In genomic region chr19:10929402-10929794, GRCh38 we compare ENCODE assay signal across 8 cellular contexts. TPM values are rescaled to one million over a fixed set of nuclear protein-coding genes. Genes with fewer than 3 reads are reported as not detected.
A peak's percentile ranks its signal among the peaks of the same experiment; 100 is the strongest.
DNase-seq lines count a peak whose midpoint lies in the region; ATAC-seq, FAIRE-seq and TF ChIP-seq lines count a peak whose summit lies in the region.

No MANE protein-coding gene starts in this region.

- in situ Hi-C loops in K562 (cut with MboI) = no loop called here

- TF ChIP-seq RAD21 in K562 (CRISPR knock-in tag; conservative IDR thresholded peaks at IDR 0.05 in 1 of 2, IDR thresholded peaks at IDR 0.05 in 1 of 2) = no peak

- DNase-seq in Right ventricle myocardium inferior (ENCODE audit: missing footprints) (peak; percentile 64), left ventricle myocardium superior (no peak), K562 (ENCODE audit: extremely low read depth in 1 of 4, low spot score in 3 of 4) (peak in 3 of 4 experiments; percentile 20 to 29 (median 21)), lung (ENCODE audit: low spot score) (no peak), vagina (ENCODE audit: extremely low spot score in 2 of 2) (no peak), NCI-H345 (lab: John Stamatoyannopoulos, UW) (no peak), DMS79 (lab: John Stamatoyannopoulos, UW) (no peak)
- DNase-seq in activated CD4-positive, alpha-beta T cell treated with anti-CD3 and anti-CD28 coated beads, Interleukin-2, amount 50 U/mL, for 48 hours = no peak

- CTCF ChIA-PET in K562 (lab: Yijun Ruan, JAX; ENCODE audit: low intra/inter-chr PET ratio) = no interaction called here

- peak overlapping the region; percentile 93 for H3K4me3 ChIP-seq in K562
- H3K4me3 ChIP-seq in lung = peak overlapping the region; percentile 100
- H3K4me3 ChIP-seq in vagina = peak overlapping the region; percentile 71 to 73

- H3K4me2 ChIP-seq in K562 (ENCODE audit: insufficient read depth, low read length) = peak overlapping the region; percentile 97

- H3K9me1 ChIP-seq in K562 (ENCODE audit: control insufficient read depth, insufficient read depth, low read length) = no peaks in the 10 kb centered on the region

- BruUV-seq in K562 (replicated peaks; lab: Mats Ljungman, UMichigan) = no TSS peak

- H3K79me2 ChIP-seq in K562 (ENCODE audit: control insufficient read depth, insufficient read depth, low read length) = peaks cover 39% of the 10 kb centered on the region

- H3K36me3 ChIP-seq in K562 (ENCODE audit: control insufficient read depth, insufficient read depth, low read length) (peaks cover 41% of the 10 kb centered on the region), lung (ENCODE audit: control insufficient read depth in 2 of 2, insufficient read depth in 2 of 2, low read length in 2 of 2) (peaks cover 0 to 10% of the 10 kb centered on the region in 2 donors), vagina (no peaks in the 10 kb centered on the region)

- intact Hi-C loops in Right ventricle myocardium inferior (cut with DNase I) (loop anchor here (2.0 kb wide), 1 partner anchor 59 kb away; the partner anchor contains the start of gene CARM1), left ventricle myocardium superior (cut with micrococcal nuclease) (no loop called here), K562 (cut with micrococcal nuclease) (loop anchor here (5.0 kb wide), 1 partner anchor 57 kb away; the partner anchor contains the start of gene CARM1), vagina (cut with DNase I) (loop anchor here (10.0 kb wide), 1 partner anchor 55 kb away; the partner anchor contains the start of gene CARM1)

- no peaks in the 10 kb centered on the region for H3K27me3 ChIP-seq in K562 (ENCODE audit: control insufficient read depth in 2 of 2, insufficient read depth in 2 of 2, low read length in 2 of 2)
- H3K27me3 ChIP-seq in lung (ENCODE audit: control insufficient read depth, insufficient read depth) = no peaks in the 10 kb centered on the region
- no peaks in the 10 kb centered on the region for H3K27me3 ChIP-seq in vagina

- H4K20me1 ChIP-seq in K562 (replicated peaks; ENCODE audit: control insufficient read depth, insufficient read depth, low read length) = peaks cover 3% of the 10 kb centered on the region; the same call in 1 of the 2 replicates

- TF ChIP-seq CTCF in K562 (IDR thresholded peaks at IDR 0.05 in 2 of 3, conservative IDR thresholded peaks at IDR 0.05 in 1 of 3; ENCODE audit: insufficient read depth in 2 of 3, low read depth in 1 of 3, low read length in 3 of 3) (no peak), lung (IDR thresholded peaks at IDR 0.05; ENCODE audit: control extremely low read depth, extremely low read depth) (no peak), vagina (IDR thresholded peaks at IDR 0.05) (no peak)

- H3K27ac ChIP-seq in K562 (ENCODE audit: extremely low read depth, low read depth, low read length) (peak overlapping the region; percentile 78; the same call in 1 of the 3 replicates), lung (ENCODE audit: low read depth in 1 of 2, low read length in 1 of 2) (peak overlapping the region; percentile 82 to 88), vagina (peak overlapping the region; percentile 93)

- no peak overlapping the region; the same call in 1 of the 2 replicates for H2AFZ ChIP-seq in K562 (ENCODE audit: low read depth, low read length)

- no peak for TF ChIP-seq POLR2A in K562 (conservative IDR thresholded peaks at IDR 0.05)
- no peak for TF ChIP-seq POLR2A in vagina (IDR thresholded peaks at IDR 0.05)

- WGBS in K562 (ENCODE audit: insufficient coverage, low coverage, missing lambda C conversion rate) = 2% methylated on average over 24 of the region's 27 CpGs
- 9 to 11% methylated on average over 27 of the region's 27 CpGs for WGBS in lung, 2 donors

- peak overlapping the region; percentile 88 to 99 for H3K9ac ChIP-seq in K562 (ENCODE audit: insufficient read depth in 1 of 2, low read depth in 2 of 2, low read length in 2 of 2)

- FAIRE-seq in K562 (lab: Jason Lieb, UNC) = no peak

- H3K9me3 ChIP-seq in K562 (replicated peaks; ENCODE audit: control insufficient read depth, insufficient read depth, low read depth, low read length) = no peaks in the 10 kb centered on the region
- H3K9me3 ChIP-seq in lung (ENCODE audit: control insufficient read depth in 2 of 2, insufficient read depth in 1 of 2, low read length in 1 of 2) = no peaks in the 10 kb centered on the region
- no peaks in the 10 kb centered on the region for H3K9me3 ChIP-seq in vagina

- no peak for ATAC-seq in Right ventricle myocardium inferior
- ATAC-seq in left ventricle myocardium superior = no peak
- ATAC-seq in K562 = no peak
- ATAC-seq in lung (ENCODE audit: insufficient read depth, low FRiP score) = no peak

- peaks cover 6 to 24% of the 10 kb centered on the region in 2 experiments; a peak in 4 of 5 replicates for H3K4me1 ChIP-seq in K562 (replicated peaks in 1 of 2; ENCODE audit: control insufficient read depth in 2 of 2, insufficient read depth in 2 of 2, low read length in 2 of 2)
- peaks cover 4 to 12% of the 10 kb centered on the region in 2 donors for H3K4me1 ChIP-seq in lung (ENCODE audit: control insufficient read depth in 2 of 2, insufficient read depth in 2 of 2, low read length in 2 of 2)
- H3K4me1 ChIP-seq in vagina = peaks cover 24% of the 10 kb centered on the region

- POLR2A ChIA-PET in K562 (lab: Yijun Ruan, JAX) = interaction anchor here (0.5 to 1.2 kb wide), 6 partner anchors 13 to 781 kb away, joined by 3 to 4 read pairs (median 3); partner anchors contain the start of gene ODAD3

- TF ChIP-seq EP300 in K562 (IDR thresholded peaks at IDR 0.05; ENCODE audit: low read length) = no peak

RNA-seq across cellular contexts. Expression of gene TIMM29, which starts 0.8 kb away (rescaled TPM):
- total RNA-seq in Right ventricle myocardium inferior (15.3 TPM), left ventricle myocardium superior (17.4 TPM), K562 (2014; rRNA removed) (29.4 and 32.7 TPM in 2 replicates), K562 (2014; rRNA removed; fragmentation: Illumina TruSeq; extraction: Trizol) (18.5 and 19.9 TPM in 2 replicates), K562 (2015; rRNA removed; fragmentation: Illumina TruSeq; extraction: Trizol) (20.2 and 20.7 TPM in 2 replicates), K562 (2021) (23.8 and 24.7 TPM in 2 replicates), lung (10 to 100 TPM; 17.7 to 20.4 TPM), vagina (21.9 TPM)
- 9.9 and 25.8 TPM in 2 replicates for total RNA-seq in K562 (2011; cell fraction: chromatin; rRNA removed; ENCODE audit: low replicate concordance)
- total RNA-seq in K562 (2011; cell fraction: nucleolus; rRNA removed) = 30.1 and 31.0 TPM in 2 replicates
- 14.4 and 15.4 TPM in 2 replicates for total RNA-seq in K562 (2011; cell fraction: nucleoplasm; rRNA removed)
- polyA plus RNA-seq in K562 (2011; rRNA removed) (11.0 and 13.2 TPM in 2 replicates), K562 (2014; fragmentation: Illumina TruSeq; extraction: Trizol) (13.8 and 13.9 TPM in 2 replicates), K562 (2014; fragmentation: Nextera tagmentation; extraction: Ambion mirVana) (1 to 10 TPM; 2.4 to 3.2 TPM), K562 (2014; rRNA removed) (16.3 and 17.5 TPM in 2 replicates), lung (10 to 100 TPM; 15.6 to 16.8 TPM)
- polyA plus RNA-seq in K562 (2011; cell fraction: cytosol; rRNA removed) = 10.3 and 20.8 TPM in 2 replicates
- 7.8 and 11.2 TPM in 2 replicates for polyA plus RNA-seq in K562 (2011; cell fraction: nucleus; rRNA removed)
- 17.4 and 20.2 TPM in 2 replicates for polyA plus RNA-seq in K562 (2012)
- 2.6 and 2.9 TPM in 2 replicates for polyA minus RNA-seq in K562 (2011; rRNA and poly(A)+ RNA removed)
- 4.8 and 6.6 TPM in 2 replicates for polyA minus RNA-seq in K562 (2011; cell fraction: cytosol; rRNA and poly(A)+ RNA removed)
- 5.7 and 7.8 TPM in 2 replicates for polyA minus RNA-seq in K562 (2011; cell fraction: nucleus; rRNA and poly(A)+ RNA removed)

RNA-seq across cellular contexts. Expression of gene YIPF2, which starts 1.0 kb away (rescaled TPM):
- total RNA-seq in Right ventricle myocardium inferior (15.2 TPM), left ventricle myocardium superior (16.4 TPM), K562 (2014; rRNA removed) (65.2 and 80.4 TPM in 2 replicates), K562 (2014; rRNA removed; fragmentation: Illumina TruSeq; extraction: Trizol) (10.3 and 12.1 TPM in 2 replicates), K562 (2015; rRNA removed; fragmentation: Illumina TruSeq; extraction: Trizol) (31.6 and 32.5 TPM in 2 replicates), K562 (2021) (51.6 and 56.3 TPM in 2 replicates), lung (10 to 100 TPM; 54.7 to 73.9 TPM), vagina (42.7 TPM)
- 41.8 and 150 TPM in 2 replicates for total RNA-seq in K562 (2011; cell fraction: chromatin; rRNA removed; ENCODE audit: low replicate concordance)
- total RNA-seq in K562 (2011; cell fraction: nucleolus; rRNA removed) = 200 and 225 TPM in 2 replicates
- total RNA-seq in K562 (2011; cell fraction: nucleoplasm; rRNA removed) = 96.4 and 107 TPM in 2 replicates
- polyA plus RNA-seq in K562 (2011; rRNA removed) (40.5 and 69.1 TPM in 2 replicates), K562 (2014; fragmentation: Illumina TruSeq; extraction: Trizol) (20.4 and 44.1 TPM in 2 replicates), K562 (2014; fragmentation: Nextera tagmentation; extraction: Ambion mirVana) (1 to 10 TPM; 1.3 to 2.2 TPM), K562 (2014; rRNA removed) (64.3 and 74.2 TPM in 2 replicates), lung (10 to 100 TPM; 60.9 to 77.8 TPM)
- 114 and 210 TPM in 2 replicates for polyA plus RNA-seq in K562 (2011; cell fraction: cytosol; rRNA removed)
- 175 and 177 TPM in 2 replicates for polyA plus RNA-seq in K562 (2011; cell fraction: nucleus; rRNA removed)
- polyA plus RNA-seq in K562 (2012) = 41.2 and 77.2 TPM in 2 replicates
- polyA minus RNA-seq in K562 (2011; rRNA and poly(A)+ RNA removed) = 15.6 and 19.6 TPM in 2 replicates
- 56.2 and 63.8 TPM in 2 replicates for polyA minus RNA-seq in K562 (2011; cell fraction: cytosol; rRNA and poly(A)+ RNA removed)
- polyA minus RNA-seq in K562 (2011; cell fraction: nucleus; rRNA and poly(A)+ RNA removed) = 26.0 and 30.7 TPM in 2 replicates

RNA-seq across cellular contexts. Expression of gene SMARCA4, which starts 31.4 kb away (rescaled TPM):
- total RNA-seq in Right ventricle myocardium inferior (33.8 TPM), left ventricle myocardium superior (41.6 TPM), K562 (2014; rRNA removed) (125 and 134 TPM in 2 replicates), K562 (2014; rRNA removed; fragmentation: Illumina TruSeq; extraction: Trizol) (45.7 and 48.4 TPM in 2 replicates), K562 (2015; rRNA removed; fragmentation: Illumina TruSeq; extraction: Trizol) (52.1 and 54.1 TPM in 2 replicates), K562 (2021) (194 and 207 TPM in 2 replicates), lung (100 to 1,000 TPM; 112 to 116 TPM), vagina (90.4 TPM)
- total RNA-seq in K562 (2011; cell fraction: chromatin; rRNA removed; ENCODE audit: low replicate concordance) = 239 and 474 TPM in 2 replicates
- 201 and 202 TPM in 2 replicates for total RNA-seq in K562 (2011; cell fraction: nucleolus; rRNA removed)
- 194 and 219 TPM in 2 replicates for total RNA-seq in K562 (2011; cell fraction: nucleoplasm; rRNA removed)
- polyA plus RNA-seq in K562 (2011; rRNA removed) (40.7 and 69.1 TPM in 2 replicates), K562 (2014; fragmentation: Illumina TruSeq; extraction: Trizol) (98.6 and 118 TPM in 2 replicates), K562 (2014; fragmentation: Nextera tagmentation; extraction: Ambion mirVana) (10 to 100 TPM; 19.3 to 24.8 TPM), K562 (2014; rRNA removed) (68.9 and 84.5 TPM in 2 replicates), lung (10 to 100 TPM; 52.3 to 69.9 TPM)
- polyA plus RNA-seq in K562 (2011; cell fraction: cytosol; rRNA removed) = 50.9 and 53.3 TPM in 2 replicates
- polyA plus RNA-seq in K562 (2011; cell fraction: nucleus; rRNA removed) = 84.2 and 133 TPM in 2 replicates
- 118 and 172 TPM in 2 replicates for polyA plus RNA-seq in K562 (2012)
- 91.0 and 105 TPM in 2 replicates for polyA minus RNA-seq in K562 (2011; rRNA and poly(A)+ RNA removed)
- 157 and 194 TPM in 2 replicates for polyA minus RNA-seq in K562 (2011; cell fraction: cytosol; rRNA and poly(A)+ RNA removed)
- polyA minus RNA-seq in K562 (2011; cell fraction: nucleus; rRNA and poly(A)+ RNA removed) = 68.0 and 102 TPM in 2 replicates

RNA-seq across cellular contexts. Expression of gene CARM1, which starts 58.0 kb away (rescaled TPM):
- 39.5 TPM for total RNA-seq in Right ventricle myocardium inferior
- 32.5 TPM for total RNA-seq in left ventricle myocardium superior
- total RNA-seq in K562 (2011; cell fraction: chromatin; rRNA removed; ENCODE audit: low replicate concordance) = 50.4 and 92.7 TPM in 2 replicates
- total RNA-seq in K562 (2011; cell fraction: nucleolus; rRNA removed) = 57.5 and 60.4 TPM in 2 replicates
- total RNA-seq in K562 (2011; cell fraction: nucleoplasm; rRNA removed) = 52.4 and 52.6 TPM in 2 replicates
- total RNA-seq in K562 (2014; rRNA removed) = 31.9 and 41.8 TPM in 2 replicates
- total RNA-seq in K562 (2014; rRNA removed; fragmentation: Illumina TruSeq; extraction: Trizol) = 14.1 and 18.6 TPM in 2 replicates
- total RNA-seq in K562 (2015; rRNA removed; fragmentation: Illumina TruSeq; extraction: Trizol) = 25.2 and 27.1 TPM in 2 replicates
- total RNA-seq in K562 (2021) = 86.0 and 86.3 TPM in 2 replicates
- polyA plus RNA-seq in K562 (2011; rRNA removed) = 29.7 and 54.8 TPM in 2 replicates
- polyA plus RNA-seq in K562 (2011; cell fraction: cytosol; rRNA removed) = 39.1 and 73.7 TPM in 2 replicates
- 61.7 and 77.2 TPM in 2 replicates for polyA plus RNA-seq in K562 (2011; cell fraction: nucleus; rRNA removed)
- 54.2 and 71.7 TPM in 2 replicates for polyA plus RNA-seq in K562 (2012)
- polyA plus RNA-seq in K562 (2014; fragmentation: Illumina TruSeq; extraction: Trizol) = 59.8 and 73.9 TPM in 2 replicates
- under 1 TPM; 0.36 to 0.65 TPM for polyA plus RNA-seq in K562 (2014; fragmentation: Nextera tagmentation; extraction: Ambion mirVana)
- polyA plus RNA-seq in K562 (2014; rRNA removed) = 49.1 and 56.5 TPM in 2 replicates
- 20.6 and 23.7 TPM in 2 replicates for polyA minus RNA-seq in K562 (2011; rRNA and poly(A)+ RNA removed)
- 32.6 and 45.6 TPM in 2 replicates for polyA minus RNA-seq in K562 (2011; cell fraction: cytosol; rRNA and poly(A)+ RNA removed)
- polyA minus RNA-seq in K562 (2011; cell fraction: nucleus; rRNA and poly(A)+ RNA removed) = 13.1 and 18.4 TPM in 2 replicates
- 10 to 100 TPM; 19.9 to 35.5 TPM for total RNA-seq in lung
- 10 to 100 TPM; 24.8 to 30.9 TPM for polyA plus RNA-seq in lung
- 28.2 TPM for total RNA-seq in vagina

Comparison
In these comparisons a context has a peak if more than half of its experiments do, and no peak if none do; other contexts are left out.
1. DNase-seq: peak in Right ventricle myocardium inferior (single experiment) and K562 (3 of 4); none in left ventricle myocardium superior (single experiment), lung (single experiment), vagina (0 of 2), activated CD4-positive, alpha-beta T cell treated with anti-CD3 and anti-CD28 coated beads, Interleukin-2, amount 50 U/mL, for 48 hours (0 of 2), NCI-H345 (single experiment) and DMS79 (single experiment).
2. Peak in every context shown above with its lines, with median percentiles within 50 percentile points of each other: H3K27ac ChIP-seq and H3K4me3 ChIP-seq.